In genomic region chr14:101237241-101237616, GRCh38 we compare ENCODE assay signal across 21 cellular contexts.
"Had no signal": no experiment of that assay in that cellular context is flagged by ENCODE, and none has a peak within 500 bp of the region (broad histone marks: within the 10 kb centered on the region; RNA-seq: fewer than 3 reads in every experiment).

No MANE protein-coding gene starts in this region.

- DNase-seq: activated CD4-positive, alpha-beta T cell treated with anti-CD3 and anti-CD28 coated beads for 4 hours; activated CD8-positive, alpha-beta memory T cell treated with anti-CD3 and anti-CD28 coated beads, Interleukin-2, amount 50 U/mL, for 4 hours; activated CD8-positive, alpha-beta T cell treated with anti-CD3 and anti-CD28 coated beads for 36 hours; activated naive CD4-positive, alpha-beta T cell treated with anti-CD3 and anti-CD28 coated beads, Interleukin-2, amount 50 U/mL, for 16 hours; aorta; KG1; NCI-H1048; NCI-H1694; NCI-H2029; NCI-H2107; NCI-H345; NCI-H510A; NCI-H526 treated with DMSO at 0.1 percent for 48 hours; NCI-H82; Right ventricle myocardium superior; SJCRH30; SK-N-SH had no signal

- H3K9me3 ChIP-seq: breast epithelium, Peyer's patch, SJCRH30, SK-N-SH had no signal

- H3K9ac ChIP-seq: SK-N-SH had no signal

- H3K36me3 ChIP-seq: breast epithelium, Peyer's patch, SJCRH30 had no signal

- H3K27me3 ChIP-seq: Peyer's patch, SJCRH30 had no signal

- H3K4me2 ChIP-seq: SK-N-SH had no signal

- H3K4me3 ChIP-seq: breast epithelium, Peyer's patch, SJCRH30 had no signal

- ATAC-seq: activated CD4-positive, CD25-positive, alpha-beta regulatory T cell treated with anti-CD3 and anti-CD28 coated beads, Interleukin-2, amount 50 U/mL, for 24 hours; activated CD8-positive, alpha-beta T cell treated with anti-CD3 and anti-CD28 coated beads for 36 hours had no signal

- H3K4me1 ChIP-seq: breast epithelium, Peyer's patch had no signal

- H3K27ac ChIP-seq: breast epithelium, Peyer's patch, RWPE1, SJCRH30 had no signal
